Comparison of ENCODE assay signal across 11 cellular contexts in genomic region chr17:75313941-75314550, GRCh38. TPM values are rescaled to one million over a fixed set of nuclear protein-coding genes. Genes with fewer than 3 reads are reported as not detected.
DNase-seq lines count a peak whose midpoint lies in the region; ATAC-seq and TF ChIP-seq lines count a peak whose summit lies in the region.
"Had no signal": no experiment of that assay in that cellular context is flagged by ENCODE, and none has a peak within 500 bp of the region (broad histone marks: within the 10 kb centered on the region; RNA-seq: fewer than 3 reads in every experiment).

No MANE protein-coding gene starts in this region.

- no peaks in the 10 kb centered on the region for H3K4me1 ChIP-seq in mammary epithelial cell (ENCODE audit: insufficient read depth, low read length)
- peaks cover 2% of the 10 kb centered on the region for H3K4me1 ChIP-seq in right cardiac atrium (ENCODE audit: control insufficient read depth, insufficient read depth, low read length)
- peaks cover 19% of the 10 kb centered on the region for H3K4me1 ChIP-seq in upper lobe of right lung
- no peaks in the 10 kb centered on the region for H3K4me1 ChIP-seq in foreskin keratinocyte

- CTCF ChIA-PET in MCF 10A (lab: Yijun Ruan, JAX) = interaction anchor here (1.0 kb wide), 1 partner anchor 96 kb away, joined by 5 read pairs; no protein-coding TSS in a partner anchor
- CTCF ChIA-PET in mammary epithelial cell (lab: Charles Lee; ENCODE audit: low non-redundant PET) = no interaction called here

- intact Hi-C loops in MCF 10A (cut with micrococcal nuclease) = no loop called here
- intact Hi-C loops in mammary epithelial cell (cut with micrococcal nuclease) = no loop called here
- intact Hi-C loops in right cardiac atrium (cut with DNase I) = no loop called here
- intact Hi-C loops in upper lobe of right lung (cut with DNase I) = no loop called here

- no peaks in the 10 kb centered on the region for H4K20me1 ChIP-seq in mammary epithelial cell (ENCODE audit: insufficient read depth, low read length)

- H3K27ac ChIP-seq in mammary epithelial cell (ENCODE audit: insufficient read depth, low read depth, low read length) (no peak overlapping the region), right cardiac atrium (ENCODE audit: low read length) (peak overlapping the region; percentile 78), upper lobe of right lung (peak overlapping the region; percentile 42), foreskin keratinocyte (no peak overlapping the region)
- H3K27ac ChIP-seq: C4-2B had no signal

- H3K4me3 ChIP-seq in mammary epithelial cell (replicated peaks in 1 of 3; ENCODE audit: insufficient read depth in 1 of 3, low read depth in 2 of 3, low read length in 3 of 3) = no peak overlapping the region
- H3K4me3 ChIP-seq in right cardiac atrium (ENCODE audit: low read length) = no peak overlapping the region
- H3K4me3 ChIP-seq in upper lobe of right lung = no peak overlapping the region
- H3K4me3 ChIP-seq: body of pancreas had no signal

- H3K36me3 Mint-ChIP-seq in MCF 10A (ENCODE audit: insufficient read depth, unreplicated experiment) = peaks cover 18% of the 10 kb centered on the region

- H3K79me2 ChIP-seq in mammary epithelial cell (ENCODE audit: insufficient read depth, low read length) = no peaks in the 10 kb centered on the region

- TF ChIP-seq CTCF in MCF 10A (IDR thresholded peaks at IDR 0.05; ENCODE audit: unreplicated experiment) = no peak
- no peak for TF ChIP-seq CTCF in mammary epithelial cell (conservative IDR thresholded peaks at IDR 0.05 in 1 of 2, IDR thresholded peaks at IDR 0.05 in 1 of 2; ENCODE audit: extremely low read depth in 1 of 2, insufficient read depth in 1 of 2, low read depth in 1 of 2, low read length in 2 of 2)
- TF ChIP-seq CTCF in upper lobe of right lung (IDR thresholded peaks at IDR 0.05) = no peak
- TF ChIP-seq CTCF in foreskin keratinocyte (conservative IDR thresholded peaks at IDR 0.05) = no peak

- H3K36me3 ChIP-seq in mammary epithelial cell (ENCODE audit: insufficient read depth, low read length) = no peaks in the 10 kb centered on the region
- H3K36me3 ChIP-seq in upper lobe of right lung = peaks cover 17% of the 10 kb centered on the region

- H3K4me1 Mint-ChIP-seq in MCF 10A (ENCODE audit: insufficient read depth, unreplicated experiment) = peaks cover 8% of the 10 kb centered on the region

- POLR2A ChIA-PET in MCF 10A (lab: Yijun Ruan, JAX) = interaction anchor here (0.6 to 0.7 kb wide), 2 partner anchors 91 to 251 kb away, joined by 3 to 4 read pairs; partner anchors contain the start of gene GRB2

- peak; percentile 23 for DNase-seq in MCF 10A (ENCODE audit: unreplicated experiment)
- no peak for DNase-seq in mammary epithelial cell
- DNase-seq in SKM-1 (lab: John Stamatoyannopoulos, UW; ENCODE audit: unreplicated experiment) = peak; percentile 81
- peak in 2 of 3 donors; percentile 33 to 69 for DNase-seq in right cardiac atrium
- DNase-seq in upper lobe of right lung = peak; percentile 72
- no peak for DNase-seq in foreskin keratinocyte
- no peak for DNase-seq in NCI-H187 treated with DMSO at 0.1 percent for 48 hours (lab: John Stamatoyannopoulos, UW)

- in situ Hi-C loops in mammary epithelial cell (cut with MboI; ENCODE audit: low sequenced_read_pairs in 2 of 2) = loop anchor here in 1 of 2 donors (5.0 kb wide), 1 partner anchor 78 kb away; no protein-coding TSS in a partner anchor

- no TSS peak for BruUV-seq in MCF 10A (replicated peaks; lab: Mats Ljungman, UMichigan)
- BruUV-seq in mammary epithelial cell (replicated peaks; lab: Mats Ljungman, UMichigan) = no TSS peak

- no peak overlapping the region for H3K4me2 ChIP-seq in mammary epithelial cell (ENCODE audit: insufficient read depth, low read depth, low read length)

- H3K27me3 ChIP-seq in mammary epithelial cell (ENCODE audit: insufficient read depth, low read length) (no peaks in the 10 kb centered on the region), right cardiac atrium (ENCODE audit: control insufficient read depth, insufficient read depth) (no peaks in the 10 kb centered on the region), upper lobe of right lung (no peaks in the 10 kb centered on the region), foreskin keratinocyte (no peaks in the 10 kb centered on the region)
- H3K27me3 ChIP-seq: body of pancreas had no signal

- peak; percentile 34 to 49 for ATAC-seq in right cardiac atrium
- ATAC-seq in upper lobe of right lung = peak; percentile 73
- ATAC-seq in foreskin keratinocyte = no peak
- ATAC-seq in HG03571 (IDR thresholded peaks at IDR 0.05; ENCODE audit: unreplicated experiment) = no peak
- ATAC-seq: body of pancreas, Panc1 had no signal

- H3K27ac Mint-ChIP-seq in MCF 10A (ENCODE audit: low read depth, unreplicated experiment) = peak overlapping the region; percentile 59

- no peaks in the 10 kb centered on the region for H3K27me3 Mint-ChIP-seq in MCF 10A (ENCODE audit: insufficient read depth, unreplicated experiment)

- H2AFZ ChIP-seq in mammary epithelial cell (ENCODE audit: low read depth, low read length) = no peak overlapping the region

- H3K9me3 Mint-ChIP-seq in MCF 10A (ENCODE audit: unreplicated experiment) = no peaks in the 10 kb centered on the region

- no peaks in the 10 kb centered on the region for H3K9me3 ChIP-seq in mammary epithelial cell (replicated peaks; ENCODE audit: insufficient read depth, low read length)
- no peaks in the 10 kb centered on the region for H3K9me3 ChIP-seq in right cardiac atrium (ENCODE audit: control insufficient read depth, low read length)
- no peaks in the 10 kb centered on the region for H3K9me3 ChIP-seq in upper lobe of right lung
- H3K9me3 ChIP-seq: body of pancreas had no signal

- 74% methylated on average over 14 of the region's 14 CpGs for WGBS in mammary epithelial cell (ENCODE audit: low coverage, missing lambda C conversion rate)
- WGBS in right cardiac atrium = 79% methylated on average over 14 of the region's 14 CpGs

- H3K9ac ChIP-seq in mammary epithelial cell (ENCODE audit: insufficient read depth, low read length) = no peak overlapping the region

- dilution Hi-C loops in mammary epithelial cell (cut with HindIII; ENCODE audit: low sequenced_read_pairs) = no loop called here

- H3K4me3 Mint-ChIP-seq in MCF 10A (ENCODE audit: unreplicated experiment) = no peak overlapping the region

RNA-seq across cellular contexts. Expression of gene SLC25A19, which starts 24.8 kb away (rescaled TPM):
- 14.8 and 22.6 TPM in 2 replicates for total RNA-seq in MCF 10A (2022)
- 10 to 100 TPM in 1 of 2 donors, 1 to 10 TPM in 1; 4.5 to 12.1 TPM for total RNA-seq in mammary epithelial cell
- polyA plus RNA-seq in mammary epithelial cell = 14.8 TPM
- polyA minus RNA-seq in mammary epithelial cell = 30.3 TPM
- 10 to 100 TPM in 2 of 4 donors, 1 to 10 TPM in 2; 8.4 to 23.5 (median 14.8) TPM for total RNA-seq in right cardiac atrium
- polyA plus RNA-seq in right cardiac atrium = 14.2 TPM
- total RNA-seq in upper lobe of right lung = 29.4 TPM
- 12.3 and 13.2 TPM in 2 replicates for total RNA-seq in foreskin keratinocyte
- polyA plus RNA-seq in foreskin keratinocyte = 11.8 and 15.2 TPM in 2 replicates

RNA-seq across cellular contexts. Expression of gene MIF4GD, which starts 43.0 kb away (rescaled TPM):
- 23.3 and 29.6 TPM in 2 replicates for total RNA-seq in MCF 10A (2022)
- 10 to 100 TPM in 1 of 2 donors, 1 to 10 TPM in 1; 9.7 to 14.6 TPM for total RNA-seq in mammary epithelial cell
- 21.0 TPM for polyA plus RNA-seq in mammary epithelial cell
- polyA minus RNA-seq in mammary epithelial cell = 10.6 TPM
- total RNA-seq in right cardiac atrium = 10 to 100 TPM; 15.1 to 20.5 (median 17.8) TPM
- polyA plus RNA-seq in right cardiac atrium = 14.6 TPM
- total RNA-seq in upper lobe of right lung = 25.7 TPM
- 11.6 and 13.7 TPM in 2 replicates for total RNA-seq in foreskin keratinocyte
- polyA plus RNA-seq in foreskin keratinocyte = 17.8 and 19.6 TPM in 2 replicates

RNA-seq across cellular contexts. Expression of gene MRPS7, which starts 52.4 kb away (rescaled TPM):
- 73.9 and 75.0 TPM in 2 replicates for total RNA-seq in MCF 10A (2022)
- 10 to 100 TPM; 36.0 to 55.5 TPM for total RNA-seq in mammary epithelial cell
- 77.7 TPM for polyA plus RNA-seq in mammary epithelial cell
- polyA minus RNA-seq in mammary epithelial cell = 122 TPM
- 100 to 1,000 TPM in 1 of 4 donors, 10 to 100 TPM in 3; 91.5 to 110 (median 99.6) TPM for total RNA-seq in right cardiac atrium
- polyA plus RNA-seq in right cardiac atrium = 113 TPM
- total RNA-seq in upper lobe of right lung = 34.7 TPM
- total RNA-seq in foreskin keratinocyte = 105 and 110 TPM in 2 replicates
- 126 and 127 TPM in 2 replicates for polyA plus RNA-seq in foreskin keratinocyte

RNA-seq across cellular contexts. Expression of gene GGA3, which starts 52.6 kb away (rescaled TPM):
- 32.7 and 39.5 TPM in 2 replicates for total RNA-seq in MCF 10A (2022)
- total RNA-seq in mammary epithelial cell = 10 to 100 TPM in 1 of 2 donors, 1 to 10 TPM in 1; 9.7 to 30.9 TPM
- polyA plus RNA-seq in mammary epithelial cell = 20.2 TPM
- 21.6 TPM for polyA minus RNA-seq in mammary epithelial cell
- total RNA-seq in right cardiac atrium = 10 to 100 TPM; 22.9 to 34.8 (median 26.9) TPM
- polyA plus RNA-seq in right cardiac atrium = 15.7 TPM
- 52.7 TPM for total RNA-seq in upper lobe of right lung
- 19.1 and 20.7 TPM in 2 replicates for total RNA-seq in foreskin keratinocyte
- 12.3 and 12.8 TPM in 2 replicates for polyA plus RNA-seq in foreskin keratinocyte

Comparison
In these comparisons a context has a peak if more than half of its experiments do, and no peak if none do; other contexts are left out.
1. DNase-seq: peak in MCF 10A (single experiment), SKM-1 (single experiment), right cardiac atrium (2 of 3) and upper lobe of right lung (single experiment); none in mammary epithelial cell (single experiment), foreskin keratinocyte (0 of 2) and NCI-H187 treated with DMSO at 0.1 percent for 48 hours (single experiment).
2. H3K27ac ChIP-seq: peak in right cardiac atrium (single experiment) and upper lobe of right lung (single experiment); none in mammary epithelial cell (single experiment) and foreskin keratinocyte (single experiment).
3. ATAC-seq: peak in right cardiac atrium (2 of 2) and upper lobe of right lung (single experiment); none in foreskin keratinocyte (single experiment) and HG03571 (single experiment).